Comparison of ENCODE assay signal across 9 cellular contexts in the genomic region with DNA sequence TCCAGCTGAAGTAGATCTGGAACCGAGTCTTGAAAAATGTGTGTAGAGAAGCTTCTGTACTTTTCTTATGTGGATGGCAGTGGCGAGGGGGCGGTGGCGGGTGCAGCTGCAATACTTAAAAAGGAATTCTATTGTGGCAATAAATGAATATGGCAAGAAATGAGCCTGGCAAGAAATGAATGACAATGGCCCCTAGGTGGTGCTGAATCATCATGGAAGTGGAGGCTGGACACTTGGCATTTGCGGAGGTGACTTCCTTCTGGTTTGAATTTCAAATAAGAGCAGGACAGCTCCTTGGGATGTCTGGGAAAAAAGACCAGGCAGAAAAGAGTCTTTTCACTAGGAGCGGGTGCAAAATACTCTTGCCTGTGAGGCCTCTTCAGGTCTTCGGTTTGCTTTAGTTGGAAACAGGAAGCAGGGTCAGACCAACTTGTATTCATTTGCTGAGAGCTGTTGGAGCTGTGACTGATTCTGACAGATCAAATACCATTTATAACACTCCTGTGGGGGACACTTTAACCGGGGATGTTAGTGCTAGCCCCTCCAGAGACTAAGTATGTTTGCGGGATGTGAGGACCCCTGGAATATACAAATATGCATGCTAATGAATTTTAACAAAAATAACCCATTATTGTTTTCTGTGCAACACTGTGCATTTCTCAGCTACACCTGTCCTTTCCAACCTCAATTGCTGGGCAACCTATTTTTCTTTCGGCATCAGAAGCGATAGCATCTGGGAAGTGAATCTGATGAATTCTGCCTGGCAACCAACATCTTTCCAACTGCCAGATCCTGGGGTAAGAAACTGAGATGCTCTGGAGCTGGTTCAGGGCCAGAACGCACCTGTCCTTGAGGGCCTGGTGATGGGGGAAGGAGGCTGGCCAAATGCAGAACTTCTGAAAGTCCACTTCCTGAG. TPM values are rescaled to one million over a fixed set of nuclear protein-coding genes. Genes with fewer than 3 reads are reported as not detected.
DNase-seq lines count a peak whose midpoint lies in the region; ATAC-seq and TF ChIP-seq lines count a peak whose summit lies in the region.
"Had no signal": no experiment of that assay in that cellular context is flagged by ENCODE, and none has a peak within 500 bp of the region (broad histone marks: within the 10 kb centered on the region; RNA-seq: fewer than 3 reads in every experiment).

No MANE protein-coding gene starts in this region.

- TF ChIP-seq CTCF in OCI-LY1 (IDR thresholded peaks at IDR 0.05; ENCODE audit: low read length) (peak; percentile 77), fibroblast of villous mesenchyme (IDR thresholded peaks at IDR 0.05; ENCODE audit: insufficient read depth, low read depth, low read length) (peak; percentile 72), neutrophil (IDR thresholded peaks at IDR 0.05) (peak; percentile 33), uterus (IDR thresholded peaks at IDR 0.05) (peak; percentile 66 to 81 (median 74))

- H3K36me3 ChIP-seq in CD4-positive, alpha-beta memory T cell (ENCODE audit: insufficient read depth, low read length): no peaks in the 10 kb centered on the region
- no peaks in the 10 kb centered on the region for H3K36me3 ChIP-seq in OCI-LY1 (ENCODE audit: insufficient read depth, low read length)
- H3K36me3 ChIP-seq in neutrophil: no peaks in the 10 kb centered on the region
- no peaks in the 10 kb centered on the region for H3K36me3 ChIP-seq in uterus

- H3K9me3 Mint-ChIP-seq in CD4-positive, alpha-beta memory T cell: no peaks in the 10 kb centered on the region
- H3K9me3 Mint-ChIP-seq in activated T-helper 17 cell treated with anti-CD3 and anti-CD28 coated beads, Interleukin-2, amount 50 U/mL, for 72 hours: no peaks in the 10 kb centered on the region

- CTCF ChIA-PET in CD4-positive, alpha-beta memory T cell (lab: Charles Lee; ENCODE audit: partially characterized antibody): interaction anchor here (0.8 to 4.3 kb wide), 14 partner anchors 9 to 1239 kb away, joined by 3 to 44 read pairs (median 4); no protein-coding TSS in a partner anchor

- peaks cover 3% of the 10 kb centered on the region for H3K4me1 ChIP-seq in CD4-positive, alpha-beta memory T cell (ENCODE audit: insufficient read depth, low read length)
- no peaks in the 10 kb centered on the region for H3K4me1 ChIP-seq in OCI-LY1 (ENCODE audit: insufficient read depth, low read length, severe bottlenecking)
- H3K4me1 ChIP-seq in neutrophil (ENCODE audit: control insufficient read depth in 1 of 2, insufficient read depth in 1 of 2, low read depth in 1 of 2, low read length in 1 of 2): peaks cover 38 to 39% of the 10 kb centered on the region in 2 experiments
- H3K4me1 ChIP-seq in uterus: no peaks in the 10 kb centered on the region

- H3K27ac Mint-ChIP-seq in CD4-positive, alpha-beta memory T cell: peak overlapping the region in 3 of 7 donors; percentile 22 to 67 (median 41)
- H3K27ac Mint-ChIP-seq in activated T-helper 17 cell treated with anti-CD3 and anti-CD28 coated beads, Interleukin-2, amount 50 U/mL, for 72 hours: no peak overlapping the region

- peaks cover 7 to 15% (median 9%) of the 10 kb centered on the region in 4 donors for H3K4me1 Mint-ChIP-seq in CD4-positive, alpha-beta memory T cell
- H3K4me1 Mint-ChIP-seq in activated T-helper 17 cell treated with anti-CD3 and anti-CD28 coated beads, Interleukin-2, amount 50 U/mL, for 72 hours: peaks cover 4% of the 10 kb centered on the region

- no peaks in the 10 kb centered on the region for H4K20me1 ChIP-seq in OCI-LY1 (ENCODE audit: insufficient read depth, low read length)

- no peak overlapping the region for H3K4me3 ChIP-seq in CD4-positive, alpha-beta memory T cell (ENCODE audit: low read length in 2 of 2)
- H3K4me3 ChIP-seq in OCI-LY1 (ENCODE audit: low read depth, low read length, poor library complexity, severe bottlenecking) (no peak overlapping the region), fibroblast of villous mesenchyme (ENCODE audit: low read depth, low read length) (no peak overlapping the region), neutrophil (ENCODE audit: low read depth in 1 of 2, low read length in 1 of 2) (peak overlapping the region; percentile 29 to 36), uterus (no peak overlapping the region)
- H3K4me3 ChIP-seq: SK-N-MC had no signal

- H3K4me3 Mint-ChIP-seq in CD4-positive, alpha-beta memory T cell: peak overlapping the region; percentile 53 to 72 (median 63)
- H3K4me3 Mint-ChIP-seq in activated T-helper 17 cell treated with anti-CD3 and anti-CD28 coated beads, Interleukin-2, amount 50 U/mL, for 72 hours: peak overlapping the region; percentile 26

- ATAC-seq in GM19395 (IDR thresholded peaks at IDR 0.05; ENCODE audit: unreplicated experiment): peak; percentile 66
- peak; percentile 34 for ATAC-seq in activated T-helper 17 cell treated with anti-CD3 and anti-CD28 coated beads, Interleukin-2, amount 50 U/mL, for 72 hours (replicated peaks)

- intact Hi-C loops in CD4-positive, alpha-beta memory T cell (cut with micrococcal nuclease): loop anchor here (1.0 to 2.0 kb wide), 3 partner anchors 246 to 1240 kb away; no protein-coding TSS in a partner anchor
- intact Hi-C loops in uterus (cut with DNase I; ENCODE audit: low total_unique reads): no loop called here

- no peak overlapping the region; the same call in 1 of the 2 replicates for H3K9ac ChIP-seq in OCI-LY1 (ENCODE audit: low read length)

- no peak overlapping the region for H2AFZ ChIP-seq in OCI-LY1 (ENCODE audit: low read length)

- peak in 4 of 5 donors; percentile 37 to 41 (median 39) for DNase-seq in CD4-positive, alpha-beta memory T cell
- DNase-seq in HuH-7.5 (ENCODE audit: low spot score) (peak; percentile 23), fibroblast of villous mesenchyme (ENCODE audit: low read depth) (peak; percentile 75), uterus (peak; percentile 69 to 70)

- H3K9me2 ChIP-seq in OCI-LY1 (ENCODE audit: low read depth, low read length): no peaks in the 10 kb centered on the region

- POLR2A ChIA-PET in CD4-positive, alpha-beta memory T cell (lab: Charles Lee; ENCODE audit: partially characterized antibody): interaction anchor here (0.8 to 1.1 kb wide), 2 partner anchors 36 to 188 kb away, joined by 3 to 5 read pairs; partner anchors contain the start of genes FASTKD2 and MDH1B

- no peaks in the 10 kb centered on the region for H3F3A ChIP-seq in OCI-LY1 (ENCODE audit: insufficient read depth, low read length)

- H3K36me3 Mint-ChIP-seq in CD4-positive, alpha-beta memory T cell: peaks cover 0 to 4% of the 10 kb centered on the region in 2 donors
- no peaks in the 10 kb centered on the region for H3K36me3 Mint-ChIP-seq in activated T-helper 17 cell treated with anti-CD3 and anti-CD28 coated beads, Interleukin-2, amount 50 U/mL, for 72 hours (ENCODE audit: low read depth)

- no peaks in the 10 kb centered on the region for H3K27me3 ChIP-seq in CD4-positive, alpha-beta memory T cell (ENCODE audit: insufficient read depth, low read length)
- H3K27me3 ChIP-seq in OCI-LY1 (ENCODE audit: insufficient read depth, low read length) (no peaks in the 10 kb centered on the region), neutrophil (no peaks in the 10 kb centered on the region), uterus (no peaks in the 10 kb centered on the region)

- H3K27ac ChIP-seq in CD4-positive, alpha-beta memory T cell (ENCODE audit: low read depth, low read length): no peak overlapping the region
- no peak overlapping the region for H3K27ac ChIP-seq in OCI-LY1 (ENCODE audit: low read depth, low read length, poor library complexity, severe bottlenecking)
- peak overlapping the region; percentile 4 for H3K27ac ChIP-seq in neutrophil
- no peak overlapping the region for H3K27ac ChIP-seq in uterus
- H3K27ac ChIP-seq: SK-N-MC had no signal

- no peaks in the 10 kb centered on the region for H3K27me3 Mint-ChIP-seq in CD4-positive, alpha-beta memory T cell
- no peaks in the 10 kb centered on the region for H3K27me3 Mint-ChIP-seq in activated T-helper 17 cell treated with anti-CD3 and anti-CD28 coated beads, Interleukin-2, amount 50 U/mL, for 72 hours

- peak overlapping the region; percentile 36; the same call in 1 of the 2 replicates for H3K4me2 ChIP-seq in OCI-LY1 (ENCODE audit: low read length)

- no peaks in the 10 kb centered on the region for H3K79me2 ChIP-seq in OCI-LY1 (ENCODE audit: insufficient read depth, low read length)

- no peaks in the 10 kb centered on the region for H3K9me3 ChIP-seq in CD4-positive, alpha-beta memory T cell (ENCODE audit: control insufficient read depth in 1 of 2, low read length in 2 of 2)
- H3K9me3 ChIP-seq in OCI-LY1 (ENCODE audit: low read length) (no peaks in the 10 kb centered on the region), neutrophil (no peaks in the 10 kb centered on the region), uterus (no peaks in the 10 kb centered on the region)

- no peak for TF ChIP-seq POLR2A in uterus (IDR thresholded peaks at IDR 0.05)

RNA-seq across cellular contexts. Expression of gene FASTKD2, which starts 35.4 kb away (rescaled TPM):
- 10 to 100 TPM; 23.0 to 23.4 TPM for total RNA-seq in CD4-positive, alpha-beta memory T cell
- polyA plus RNA-seq in CD4-positive, alpha-beta memory T cell: 10 to 100 TPM; 23.6 to 26.2 TPM
- total RNA-seq in activated T-helper 17 cell treated with anti-CD3 and anti-CD28 coated beads, Interleukin-2, amount 50 U/mL, for 72 hours: 10 to 100 TPM; 24.3 to 40.1 TPM
- total RNA-seq in fibroblast of villous mesenchyme (34.1 and 53.5 TPM in 2 replicates), uterus (10 to 100 TPM; 13.3 to 77.4 (median 39.1) TPM)

RNA-seq across cellular contexts. Expression of gene MDH1B, which starts 35.6 kb away (rescaled TPM):
- under 1 TPM in 1 of 2 experiments, not detected in 1; 0.17 TPM for total RNA-seq in CD4-positive, alpha-beta memory T cell
- polyA plus RNA-seq in CD4-positive, alpha-beta memory T cell: under 1 TPM in 1 of 2 donors, not detected in 1; 0.44 TPM
- total RNA-seq in activated T-helper 17 cell treated with anti-CD3 and anti-CD28 coated beads, Interleukin-2, amount 50 U/mL, for 72 hours: 1 to 10 TPM in 1 of 2 donors, under 1 TPM in 1; 0.56 to 1.1 TPM
- 0.64 and 1.3 TPM in 2 replicates for total RNA-seq in fibroblast of villous mesenchyme
- 10 to 100 TPM in 1 of 4 donors, 1 to 10 TPM in 3; 1.3 to 38.2 (median 4.8) TPM for total RNA-seq in uterus

Comparison
In these comparisons a context has a peak if more than half of its experiments do, and no peak if none do; other contexts are left out.
1. DNase-seq: peak in every context shown above with its lines; median percentile 75 in fibroblast of villous mesenchyme; 70 in uterus; 39 in CD4-positive, alpha-beta memory T cell; 23 in HuH-7.5.
2. H3K4me3 ChIP-seq: peak in neutrophil (2 of 2); none in CD4-positive, alpha-beta memory T cell (0 of 2), OCI-LY1 (single experiment), fibroblast of villous mesenchyme (single experiment) and uterus (0 of 2).
3. Peak in every context shown above with its lines, with median percentiles within 50 percentile points of each other: CTCF ChIP-seq.